Comparison of ENCODE assay signal across 12 cellular contexts in genomic region chr10:92575961-92576360, GRCh38. TPM values are rescaled to one million over a fixed set of nuclear protein-coding genes. Genes with fewer than 3 reads are reported as not detected.
DNase-seq lines count a peak whose midpoint lies in the region; ATAC-seq, FAIRE-seq and TF ChIP-seq lines count a peak whose summit lies in the region.
"Had no signal": no experiment of that assay in that cellular context is flagged by ENCODE, and none has a peak within 500 bp of the region (broad histone marks: within the 10 kb centered on the region; RNA-seq: fewer than 3 reads in every experiment).

No MANE protein-coding gene starts in this region.

- H3K4ac ChIP-seq in mesenchymal stem cell (ENCODE audit: low read depth in 1 of 2, low read length in 2 of 2) = no peak overlapping the region

- no peak overlapping the region for H4K91ac ChIP-seq in mesenchymal stem cell (ENCODE audit: low read length)

- no peak overlapping the region for H3K27ac ChIP-seq in mesenchymal stem cell (ENCODE audit: low read length, poor library complexity, severe bottlenecking)
- no peak overlapping the region for H3K27ac ChIP-seq in kidney (ENCODE audit: low read depth in 2 of 2, low read length in 2 of 2)

- H3K9ac ChIP-seq in mesenchymal stem cell (ENCODE audit: low read length) (no peak overlapping the region), kidney (ENCODE audit: low read length in 2 of 2) (no peak overlapping the region)

- H3K27me3 ChIP-seq in mesenchymal stem cell (ENCODE audit: control insufficient read depth in 1 of 2, insufficient read depth in 1 of 2, low read length in 2 of 2) = no peaks in the 10 kb centered on the region

- no peak overlapping the region for H2AFZ ChIP-seq in mesenchymal stem cell (ENCODE audit: low read depth, low read length)

- no peak overlapping the region for H4K8ac ChIP-seq in mesenchymal stem cell (ENCODE audit: low read length)

- no peak overlapping the region for H3K4me2 ChIP-seq in mesenchymal stem cell (ENCODE audit: low read length, poor library complexity, severe bottlenecking)

- no peaks in the 10 kb centered on the region for H3K79me1 ChIP-seq in mesenchymal stem cell (replicated peaks; ENCODE audit: low read length, poor library complexity, severe bottlenecking)

- H2AK5ac ChIP-seq in mesenchymal stem cell (ENCODE audit: low read length, severe bottlenecking) = no peak overlapping the region

- H3K23ac ChIP-seq in mesenchymal stem cell (ENCODE audit: low read length in 2 of 2) = no peak overlapping the region

- H3K4me3 ChIP-seq in mesenchymal stem cell (ENCODE audit: insufficient read depth in 1 of 2, low read depth in 1 of 2, low read length in 2 of 2) (no peak overlapping the region), kidney (ENCODE audit: low read length in 2 of 2) (no peak overlapping the region)

- no peak for TF ChIP-seq CTCF in kidney (IDR thresholded peaks at IDR 0.05; ENCODE audit: borderline replicate concordance, extremely low read depth, insufficient read depth)

- H3K4me1 ChIP-seq in mesenchymal stem cell (ENCODE audit: control insufficient read depth, insufficient read depth, low read depth, low read length) (peaks cover 4% of the 10 kb centered on the region), kidney (ENCODE audit: control insufficient read depth in 1 of 2, insufficient read depth in 1 of 2, low read depth in 1 of 2, low read length in 2 of 2) (peaks cover 5 to 14% of the 10 kb centered on the region in 2 donors)

- no peak overlapping the region for H2BK5ac ChIP-seq in mesenchymal stem cell (ENCODE audit: low read depth, low read length, poor library complexity, severe bottlenecking)

- no peak overlapping the region for H3K14ac ChIP-seq in mesenchymal stem cell (ENCODE audit: low read length in 2 of 2)

- no peak overlapping the region for H2BK12ac ChIP-seq in mesenchymal stem cell (ENCODE audit: low read length in 2 of 2)

- H2BK120ac ChIP-seq in mesenchymal stem cell (ENCODE audit: low read depth, low read length) = no peak overlapping the region

- no peak overlapping the region for H3K18ac ChIP-seq in mesenchymal stem cell (ENCODE audit: low read depth in 1 of 2, low read length in 2 of 2)

- H3K9me3 ChIP-seq in mesenchymal stem cell (ENCODE audit: control insufficient read depth, low read length) (no peaks in the 10 kb centered on the region), kidney (ENCODE audit: control insufficient read depth in 1 of 2, low read length in 2 of 2) (no peaks in the 10 kb centered on the region)

- no peak overlapping the region for H2BK15ac ChIP-seq in mesenchymal stem cell (ENCODE audit: low read depth, poor library complexity, severe bottlenecking)

- FAIRE-seq in kidney (lab: Jason Lieb, UNC) = no peak
- FAIRE-seq in GM19239 (lab: Jason Lieb, UNC) = no peak

- intact Hi-C loops in kidney (cut with DNase I) = no loop called here

- no peaks in the 10 kb centered on the region for H3K36me3 ChIP-seq in mesenchymal stem cell (ENCODE audit: control insufficient read depth in 1 of 2, insufficient read depth in 2 of 2, low read depth in 1 of 2, low read length in 2 of 2)
- no peaks in the 10 kb centered on the region for H3K36me3 ChIP-seq in kidney (ENCODE audit: control insufficient read depth in 1 of 2, insufficient read depth in 2 of 2, low read length in 2 of 2)

- no peak for ATAC-seq in GM21515 (IDR thresholded peaks at IDR 0.05; ENCODE audit: unreplicated experiment)

- DNase-seq in GM03348 (ENCODE audit: low spot score) (peak; percentile 48), NCI-H226 (peak; percentile 71), amniotic epithelial cell (ENCODE audit: low read depth) (peak; percentile 70), mesenchymal stem cell (peak; percentile 59), kidney (no peak), GM19239 (ENCODE audit: insufficient read length, low spot score) (no peak)
- DNase-seq in activated naive CD4-positive, alpha-beta T cell treated with Interleukin-2 at 50 U/mL for 16 hours = no peak
- DNase-seq: activated CD4-positive, alpha-beta memory T cell treated with anti-CD3 and anti-CD28 coated beads, Interleukin-2, amount 10 ng/mL, durations not matched to agents 7 days and 5 days; activated gamma-delta T cell treated with Interleukin-2 at 50 U/mL for 16 hours; COR-L47; T-helper 9 cell had no signal

RNA-seq across cellular contexts. Expression of gene IDE, which starts 2.1 kb away (rescaled TPM):
- polyA plus RNA-seq in mesenchymal stem cell (2013, experiment 1 of 2) = 18.5 TPM
- polyA plus RNA-seq in mesenchymal stem cell (2013, experiment 2 of 2) = 18.4 TPM
- total RNA-seq in kidney = 40.5 TPM
- 8.6 TPM for polyA plus RNA-seq in kidney (ENCODE audit: insufficient read depth, low read depth, low replicate concordance)

RNA-seq across cellular contexts. Expression of gene KIF11, which starts 17.0 kb away (rescaled TPM):
- polyA plus RNA-seq in mesenchymal stem cell (2013, experiment 1 of 2) = 4.4 TPM
- polyA plus RNA-seq in mesenchymal stem cell (2013, experiment 2 of 2) = 4.7 TPM
- total RNA-seq in kidney = 1.6 TPM
- 0.39 TPM for polyA plus RNA-seq in kidney (ENCODE audit: insufficient read depth, low read depth, low replicate concordance)

Comparison
In these comparisons a context has a peak if more than half of its experiments do, and no peak if none do; other contexts are left out.
1. DNase-seq: peak in GM03348 (single experiment), NCI-H226 (single experiment), amniotic epithelial cell (single experiment) and mesenchymal stem cell (single experiment); none in kidney (single experiment), activated naive CD4-positive, alpha-beta T cell treated with Interleukin-2 at 50 U/mL for 16 hours (single experiment) and GM19239 (single experiment).